10 cellular contexts compared by ENCODE assay signal in the genomic region with DNA sequence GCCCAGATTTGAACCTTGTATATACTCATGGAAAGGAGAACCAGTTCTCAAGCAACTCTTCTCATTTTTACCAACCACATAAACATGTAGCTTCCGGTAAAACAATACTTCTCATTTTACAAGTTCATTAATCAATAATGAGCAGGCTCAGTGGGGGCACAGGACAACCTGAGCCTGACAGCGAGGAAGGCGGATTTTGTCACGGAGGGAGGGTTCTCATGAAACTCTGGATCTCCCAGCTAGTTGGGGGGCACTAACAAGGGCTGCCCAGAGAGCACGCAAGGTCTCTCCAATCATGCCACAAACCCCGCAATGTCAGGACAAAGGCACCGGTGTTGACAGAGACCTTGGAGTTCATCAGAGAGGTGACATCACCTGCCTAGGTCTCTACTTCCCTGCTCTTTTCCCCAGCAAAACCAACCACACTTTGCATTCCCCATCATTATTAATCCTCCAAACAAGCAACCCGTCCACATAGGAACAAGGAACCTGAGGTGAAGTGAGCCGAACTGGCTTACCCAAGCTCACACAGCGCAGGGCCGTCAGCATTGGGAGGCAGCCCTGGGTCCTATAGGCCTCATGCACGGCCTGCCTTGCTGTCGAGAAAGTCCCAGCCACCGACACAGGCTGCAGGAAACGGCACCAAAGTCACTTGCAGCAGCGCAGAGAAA.
A peak's percentile ranks its signal among the peaks of the same experiment; 100 is the strongest.
DNase-seq lines count a peak whose midpoint lies in the region; ATAC-seq and TF ChIP-seq lines count a peak whose summit lies in the region.
"Had no signal": no experiment of that assay in that cellular context is flagged by ENCODE, and none has a peak within 500 bp of the region (broad histone marks: within the 10 kb centered on the region; RNA-seq: fewer than 3 reads in every experiment).

No MANE protein-coding gene starts in this region.

- TF ChIP-seq POLR2A in stomach (IDR thresholded peaks at IDR 0.05) = no peak

- CTCF ChIA-PET in activated CD4-positive, alpha-beta T cell treated with anti-CD3 and anti-CD28 coated beads, Interleukin-2, amount 10 ng/mL, durations not matched to agents 7 days and 5 days (lab: Charles Lee) = interaction anchor here (0.6 to 1.3 kb wide), 6 partner anchors 12 to 109 kb away, joined by 3 to 7 read pairs (median 3); no protein-coding TSS in a partner anchor

- peaks cover 30 to 93% (median 68%) of the 10 kb centered on the region in 4 donors for H3K4me1 ChIP-seq in stomach

- no peaks in the 10 kb centered on the region for H3K27me3 ChIP-seq in stomach
- H3K27me3 ChIP-seq: brain microvascular endothelial cell had no signal

- H3K27ac Mint-ChIP-seq in activated CD4-positive, alpha-beta T cell treated with anti-CD3 and anti-CD28 coated beads, Interleukin-2, amount 10 ng/mL, durations not matched to agents 7 days and 5 days = peak overlapping the region; percentile 87
- peak overlapping the region; percentile 82 for H3K27ac Mint-ChIP-seq in dendritic cell treated with granulocyte-macrophage colony-stimulating factor and Interleukin-4, amounts not matched to agents 40 ng/mL and 50 ng/mL, for 4 days

- H3K9ac ChIP-seq in SK-N-MC (ENCODE audit: insufficient read length) = no peak overlapping the region

- intact Hi-C loops in dendritic cell treated with granulocyte-macrophage colony-stimulating factor and Interleukin-4, amounts not matched to agents 40 ng/mL and 50 ng/mL, for 4 days (cut with micrococcal nuclease) = no loop called here
- intact Hi-C loops in stomach (cut with DNase I; ENCODE audit: low total_unique reads) = no loop called here

- peaks cover 88% of the 10 kb centered on the region for H3K4me1 Mint-ChIP-seq in activated CD4-positive, alpha-beta T cell treated with anti-CD3 and anti-CD28 coated beads, Interleukin-2, amount 10 ng/mL, durations not matched to agents 7 days and 5 days
- peaks cover 57% of the 10 kb centered on the region for H3K4me1 Mint-ChIP-seq in dendritic cell treated with granulocyte-macrophage colony-stimulating factor and Interleukin-4, amounts not matched to agents 40 ng/mL and 50 ng/mL, for 4 days (ENCODE audit: low read depth)

- H3K36me3 Mint-ChIP-seq in activated CD4-positive, alpha-beta T cell treated with anti-CD3 and anti-CD28 coated beads, Interleukin-2, amount 10 ng/mL, durations not matched to agents 7 days and 5 days (ENCODE audit: low read depth) = peaks cover 59% of the 10 kb centered on the region
- H3K36me3 Mint-ChIP-seq in dendritic cell treated with granulocyte-macrophage colony-stimulating factor and Interleukin-4, amounts not matched to agents 40 ng/mL and 50 ng/mL, for 4 days (ENCODE audit: low read depth) = peaks cover 32% of the 10 kb centered on the region

- H3K4me3 ChIP-seq in SK-N-MC = no peak overlapping the region
- no peak overlapping the region for H3K4me3 ChIP-seq in stomach

- H3K27ac ChIP-seq in SK-N-MC (peak overlapping the region; percentile 74; the same call in 1 of the 2 replicates), stomach (peak overlapping the region; percentile 24 to 76 (median 69))
- H3K27ac ChIP-seq: brain microvascular endothelial cell had no signal

- H3K36me3 ChIP-seq in SK-N-MC (ENCODE audit: insufficient read depth, low read length) (peaks cover 25% of the 10 kb centered on the region), stomach (peaks cover 0 to 11% (median 5%) of the 10 kb centered on the region in 4 donors)
- H3K36me3 ChIP-seq: brain microvascular endothelial cell had no signal

- ATAC-seq in GM18498 (IDR thresholded peaks at IDR 0.05; ENCODE audit: unreplicated experiment) = no peak

- H3K9me3 Mint-ChIP-seq in activated CD4-positive, alpha-beta T cell treated with anti-CD3 and anti-CD28 coated beads, Interleukin-2, amount 10 ng/mL, durations not matched to agents 7 days and 5 days = no peaks in the 10 kb centered on the region
- H3K9me3 Mint-ChIP-seq in dendritic cell treated with granulocyte-macrophage colony-stimulating factor and Interleukin-4, amounts not matched to agents 40 ng/mL and 50 ng/mL, for 4 days = no peaks in the 10 kb centered on the region

- no peaks in the 10 kb centered on the region for H3K9me3 ChIP-seq in SK-N-MC (ENCODE audit: low read depth, low read length)
- no peaks in the 10 kb centered on the region for H3K9me3 ChIP-seq in stomach

- H3K4me3 Mint-ChIP-seq in activated CD4-positive, alpha-beta T cell treated with anti-CD3 and anti-CD28 coated beads, Interleukin-2, amount 10 ng/mL, durations not matched to agents 7 days and 5 days = peak overlapping the region; percentile 21
- H3K4me3 Mint-ChIP-seq in dendritic cell treated with granulocyte-macrophage colony-stimulating factor and Interleukin-4, amounts not matched to agents 40 ng/mL and 50 ng/mL, for 4 days = no peak overlapping the region

- peak; percentile 39 for DNase-seq in activated CD4-positive, alpha-beta T cell treated with anti-CD3 and anti-CD28 coated beads, Interleukin-2, amount 10 ng/mL, durations not matched to agents 7 days and 5 days
- no peak for DNase-seq in activated CD4-positive, alpha-beta T cell treated with anti-CD3 and anti-CD28 coated beads, Interleukin-2, amount 50 U/mL, for 48 hours
- no peak for DNase-seq in SK-N-MC (ENCODE audit: low read depth, low spot score)
- no peak for DNase-seq in stomach
- DNase-seq in cerebellar cortex (ENCODE audit: low spot score) = no peak
- no peak for DNase-seq in NCI-H2171 treated with DMSO at 0.1 percent for 48 hours (lab: John Stamatoyannopoulos, UW)
- DNase-seq: brain microvascular endothelial cell, NCI-H2029 treated with DMSO at 0.1 percent for 48 hours had no signal

- no peak for TF ChIP-seq EP300 in stomach (IDR thresholded peaks at IDR 0.05)

- WGBS in stomach, 5 donors = 78 to 86% (median 82%) methylated on average over 16 of the region's 16 CpGs

- POLR2A ChIA-PET in activated CD4-positive, alpha-beta T cell treated with anti-CD3 and anti-CD28 coated beads, Interleukin-2, amount 10 ng/mL, durations not matched to agents 7 days and 5 days (lab: Charles Lee) = interaction anchor here (0.6 kb wide), 1 partner anchor 34 kb away, joined by 5 read pairs; no protein-coding TSS in a partner anchor

- TF ChIP-seq CTCF in stomach (IDR thresholded peaks at IDR 0.05) = no peak

- H3K27me3 Mint-ChIP-seq in activated CD4-positive, alpha-beta T cell treated with anti-CD3 and anti-CD28 coated beads, Interleukin-2, amount 10 ng/mL, durations not matched to agents 7 days and 5 days = no peaks in the 10 kb centered on the region
- H3K27me3 Mint-ChIP-seq in dendritic cell treated with granulocyte-macrophage colony-stimulating factor and Interleukin-4, amounts not matched to agents 40 ng/mL and 50 ng/mL, for 4 days = no peaks in the 10 kb centered on the region
